17 cellular contexts compared by ENCODE assay signal in genomic region chr10:128042131-128042610, GRCh38.
"Had no signal": no experiment of that assay in that cellular context is flagged by ENCODE, and none has a peak within 500 bp of the region (broad histone marks: within the 10 kb centered on the region; RNA-seq: fewer than 3 reads in every experiment).

No MANE protein-coding gene starts in this region.

- H3K9me3 ChIP-seq: lower lobe of right lung, right atrium auricular region, transverse colon had no signal

- H3K4me1 Mint-ChIP-seq: mesothelial cell of epicardium had no signal

- H3K4me3 Mint-ChIP-seq: activated naive CD4-positive, alpha-beta T cell treated with anti-CD3 and anti-CD28 coated beads for 36 hours; endodermal cell; mesothelial cell of epicardium; stimulated activated naive B cell treated with anti-CD40 and anti-IgM and Interleukin-4, amounts not matched to agents 10 μg/mL and 1 μg/mL and 100 μg/mL, for 72 hours had no signal

- H3K4me3 ChIP-seq: lower lobe of right lung, right atrium auricular region, smooth muscle cell, transverse colon had no signal

- ATAC-seq: left cardiac atrium; lower lobe of right lung; stimulated activated naive B cell treated with anti-CD40 and anti-IgM and Interleukin-4, amounts not matched to agents 10 μg/mL and 1 μg/mL and 100 μg/mL, for 72 hours had no signal

- H3K27ac Mint-ChIP-seq: activated naive CD4-positive, alpha-beta T cell treated with anti-CD3 and anti-CD28 coated beads for 36 hours; endodermal cell; mesothelial cell of epicardium; stimulated activated naive B cell treated with anti-CD40 and anti-IgM and Interleukin-4, amounts not matched to agents 10 μg/mL and 1 μg/mL and 100 μg/mL, for 72 hours had no signal

- H3K27ac ChIP-seq: brain microvascular endothelial cell, lower lobe of right lung, right atrium auricular region, transverse colon had no signal

- DNase-seq: activated CD4-positive, alpha-beta T cell treated with anti-CD3 and anti-CD28 coated beads for 1 hour; activated CD4-positive, alpha-beta T cell treated with anti-CD3 and anti-CD28 coated beads, Interleukin-2, amount 50 U/mL, for 48 hours; activated naive CD4-positive, alpha-beta T cell treated with anti-CD3 and anti-CD28 coated beads for 36 hours; brain microvascular endothelial cell; cerebellar nuclear complex; dermis blood vessel endothelial cell; endodermal cell; erythroblast; left cardiac atrium; lower lobe of right lung; stimulated activated naive B cell treated with anti-CD40 and anti-IgM and Interleukin-4, amounts not matched to agents 10 μg/mL and 1 μg/mL and 100 μg/mL, for 72 hours; substantia nigra; SW 1271; transverse colon had no signal

- H3K27me3 ChIP-seq: brain microvascular endothelial cell, right atrium auricular region, transverse colon had no signal

- H3K36me3 Mint-ChIP-seq: mesothelial cell of epicardium; stimulated activated naive B cell treated with anti-CD40 and anti-IgM and Interleukin-4, amounts not matched to agents 10 μg/mL and 1 μg/mL and 100 μg/mL, for 72 hours had no signal

- H3K9me3 Mint-ChIP-seq: activated naive CD4-positive, alpha-beta T cell treated with anti-CD3 and anti-CD28 coated beads for 36 hours; endodermal cell; mesothelial cell of epicardium; stimulated activated naive B cell treated with anti-CD40 and anti-IgM and Interleukin-4, amounts not matched to agents 10 μg/mL and 1 μg/mL and 100 μg/mL, for 72 hours had no signal

- H3K36me3 ChIP-seq: lower lobe of right lung, right atrium auricular region, transverse colon had no signal
